Comparison of ENCODE assay signal across 8 cellular contexts in genomic region chr11:111601979-111602864, GRCh38. TPM values are rescaled to one million over a fixed set of nuclear protein-coding genes. Genes with fewer than 3 reads are reported as not detected.
A peak's percentile ranks its signal among the peaks of the same experiment; 100 is the strongest.
DNase-seq lines count a peak whose midpoint lies in the region; ATAC-seq and TF ChIP-seq lines count a peak whose summit lies in the region.

SIK2 (plus strand) TSS chr11:111602449; CDS start chr11:111602564, 115 bp downstream.

- WGBS in ectodermal cell, 2 experiments = 0 to 1% methylated on average over 100 of the region's 100 CpGs
- 0% methylated on average over 72 to 100 of the region's 100 CpGs for WGBS in lung, 2 donors

- H3K27ac ChIP-seq in CD8-positive, alpha-beta T cell (ENCODE audit: low read depth, low read length) = peak within 1 kb of the TSS; percentile 77
- H3K27ac ChIP-seq in ectodermal cell (ENCODE audit: insufficient read depth, low read depth, low read length, poor library complexity, severe bottlenecking) (peak within 1 kb of the TSS; percentile 38), lung (ENCODE audit: low read depth in 1 of 2, low read length in 1 of 2) (peak within 1 kb of the TSS; percentile 99)

- ATAC-seq in CD8-positive, alpha-beta T cell = peak; percentile 83
- ATAC-seq in GM19452 (IDR thresholded peaks at IDR 0.05; ENCODE audit: unreplicated experiment) (peak; percentile 90), HG03575 (IDR thresholded peaks at IDR 0.05; ENCODE audit: extremely low read depth, insufficient number of reproducible peaks, low FRiP score, unreplicated experiment) (peak; percentile 59), lung (ENCODE audit: insufficient read depth, low FRiP score) (peak; percentile 93)
- ATAC-seq in activated CD8-positive, alpha-beta T cell treated with anti-CD3 and anti-CD28 coated beads, Interleukin-2, amount 10 ng/mL, durations not matched to agents 7 days and 5 days = peak; percentile 92

- H3K36me3 Mint-ChIP-seq in CD8-positive, alpha-beta T cell = peaks cover 7% of the 10 kb centered on the region
- no peaks in the 10 kb centered on the region for H3K36me3 Mint-ChIP-seq in activated CD8-positive, alpha-beta T cell treated with anti-CD3 and anti-CD28 coated beads, Interleukin-2, amount 10 ng/mL, durations not matched to agents 7 days and 5 days (ENCODE audit: low read depth)

- POLR2A ChIA-PET in CD8-positive, alpha-beta T cell (lab: Charles Lee) = interaction anchor here (1.3 kb wide), 1 partner anchor 164 kb away, joined by 5 read pairs; the partner anchor contains the start of gene PPP2R1B
- POLR2A ChIA-PET in activated CD8-positive, alpha-beta T cell treated with anti-CD3 and anti-CD28 coated beads, Interleukin-2, amount 10 ng/mL, durations not matched to agents 7 days and 5 days (lab: Charles Lee) = interaction anchor here (0.6 to 0.9 kb wide), 5 partner anchors 147 to 269 kb away, joined by 3 to 5 read pairs (median 3); partner anchors contain the start of gene ALG9

- no peaks in the 10 kb centered on the region for H3K36me3 ChIP-seq in CD8-positive, alpha-beta T cell (ENCODE audit: insufficient read depth, low read length)
- H3K36me3 ChIP-seq in ectodermal cell (ENCODE audit: control insufficient read depth, insufficient read depth, low read length) (no peaks in the 10 kb centered on the region), lung (ENCODE audit: control insufficient read depth in 2 of 2, insufficient read depth in 2 of 2, low read length in 2 of 2) (no peaks in the 10 kb centered on the region)

- intact Hi-C loops in CD8-positive, alpha-beta T cell (cut with DNase I, micrococcal nuclease) = loop anchor here (1.0 to 5.0 kb wide), 13 partner anchors 164 to 1173 kb away; partner anchors contain the start of genes ALG9 (in 2 of the 2), CFAP68 (in 2 of the 2), FDXACB1 (in 2 of the 2) and PPP2R1B (in 2 of the 2)

- H3K4me1 Mint-ChIP-seq in CD8-positive, alpha-beta T cell (ENCODE audit: low read depth) = peaks cover 27% of the 10 kb centered on the region
- peaks cover 29% of the 10 kb centered on the region for H3K4me1 Mint-ChIP-seq in activated CD8-positive, alpha-beta T cell treated with anti-CD3 and anti-CD28 coated beads, Interleukin-2, amount 10 ng/mL, durations not matched to agents 7 days and 5 days (ENCODE audit: low read depth)

- H3K9me3 Mint-ChIP-seq in CD8-positive, alpha-beta T cell = no peaks in the 10 kb centered on the region
- no peaks in the 10 kb centered on the region for H3K9me3 Mint-ChIP-seq in activated CD8-positive, alpha-beta T cell treated with anti-CD3 and anti-CD28 coated beads, Interleukin-2, amount 10 ng/mL, durations not matched to agents 7 days and 5 days (ENCODE audit: insufficient read depth)

- H3K27me3 Mint-ChIP-seq in CD8-positive, alpha-beta T cell (ENCODE audit: low read depth) = no peaks in the 10 kb centered on the region
- peaks cover 4% of the 10 kb centered on the region for H3K27me3 Mint-ChIP-seq in activated CD8-positive, alpha-beta T cell treated with anti-CD3 and anti-CD28 coated beads, Interleukin-2, amount 10 ng/mL, durations not matched to agents 7 days and 5 days (ENCODE audit: low read depth)

- no peaks in the 10 kb centered on the region for H3K27me3 ChIP-seq in CD8-positive, alpha-beta T cell (ENCODE audit: insufficient read depth, low read length)
- peaks cover 17% of the 10 kb centered on the region for H3K27me3 ChIP-seq in ectodermal cell (ENCODE audit: control insufficient read depth, insufficient read depth, low read length, poor library complexity, severe bottlenecking)
- no peaks in the 10 kb centered on the region for H3K27me3 ChIP-seq in lung (ENCODE audit: control insufficient read depth, insufficient read depth)

- DNase-seq in CD8-positive, alpha-beta T cell = peak; percentile 78 to 92 (median 86)
- DNase-seq in NCI-H774 (lab: John Stamatoyannopoulos, UW) (peak; percentile 98), lung (ENCODE audit: low spot score) (peak; percentile 94)
- DNase-seq in activated CD8-positive, alpha-beta T cell treated with anti-CD3 and anti-CD28 coated beads, Interleukin-2, amount 10 ng/mL, durations not matched to agents 7 days and 5 days = peak; percentile 94
- peak; percentile 71 to 73 (median 72) for DNase-seq in stimulated activated CD4-positive, alpha-beta T cell treated with anti-CD3 and anti-CD28 coated beads, TNF-alpha, amount 100 ng/mL, for 4 hours (ENCODE audit: low read depth in 3 of 3)

- H3K4me3 ChIP-seq in CD8-positive, alpha-beta T cell (ENCODE audit: low read depth, low read length) = peak within 1 kb of the TSS; percentile 70
- peak within 1 kb of the TSS; percentile 85 for H3K4me3 ChIP-seq in ectodermal cell (ENCODE audit: insufficient read depth, low read depth, low read length)
- peak within 1 kb of the TSS; percentile 95 for H3K4me3 ChIP-seq in lung

- no peaks in the 10 kb centered on the region for H3K9me3 ChIP-seq in CD8-positive, alpha-beta T cell (ENCODE audit: low read length)
- H3K9me3 ChIP-seq in ectodermal cell (ENCODE audit: control insufficient read depth, low read length) (no peaks in the 10 kb centered on the region), lung (ENCODE audit: control insufficient read depth in 2 of 2, insufficient read depth in 1 of 2, low read length in 1 of 2) (no peaks in the 10 kb centered on the region)

- peaks cover 24% of the 10 kb centered on the region for H3K4me1 ChIP-seq in CD8-positive, alpha-beta T cell (ENCODE audit: insufficient read depth, low read length)
- H3K4me1 ChIP-seq in ectodermal cell (ENCODE audit: control insufficient read depth, insufficient read depth, low read length) = peaks cover 7% of the 10 kb centered on the region
- H3K4me1 ChIP-seq in lung (ENCODE audit: control insufficient read depth in 2 of 2, insufficient read depth in 2 of 2, low read length in 2 of 2) = peaks cover 0 to 3% of the 10 kb centered on the region in 2 donors

- TF ChIP-seq CTCF in CD8-positive, alpha-beta T cell (IDR thresholded peaks at IDR 0.05) = peak; percentile 57
- TF ChIP-seq CTCF in lung (IDR thresholded peaks at IDR 0.05; ENCODE audit: control extremely low read depth, extremely low read depth) = peak; percentile 86

- peak within 1 kb of the TSS; percentile 94 for H3K27ac Mint-ChIP-seq in CD8-positive, alpha-beta T cell
- peak within 1 kb of the TSS; percentile 89 for H3K27ac Mint-ChIP-seq in activated CD8-positive, alpha-beta T cell treated with anti-CD3 and anti-CD28 coated beads, Interleukin-2, amount 10 ng/mL, durations not matched to agents 7 days and 5 days

- H3K4me3 Mint-ChIP-seq in CD8-positive, alpha-beta T cell = peak within 1 kb of the TSS; percentile 94
- peak within 1 kb of the TSS; percentile 95 for H3K4me3 Mint-ChIP-seq in activated CD8-positive, alpha-beta T cell treated with anti-CD3 and anti-CD28 coated beads, Interleukin-2, amount 10 ng/mL, durations not matched to agents 7 days and 5 days

- CTCF ChIA-PET in CD8-positive, alpha-beta T cell (lab: Charles Lee) = interaction anchor here (1.0 to 2.7 kb wide), 5 partner anchors 9 to 175 kb away, joined by 3 to 19 read pairs (median 7); no protein-coding TSS in a partner anchor
- CTCF ChIA-PET in activated CD8-positive, alpha-beta T cell treated with anti-CD3 and anti-CD28 coated beads, Interleukin-2, amount 10 ng/mL, durations not matched to agents 7 days and 5 days (lab: Charles Lee) = interaction anchor here (0.7 to 2.7 kb wide), 20 partner anchors 8 to 232 kb away, joined by 3 to 47 read pairs (median 3); partner anchors contain the start of gene PPP2R1B

RNA-seq across cellular contexts. Expression of gene SIK2, which starts in this region (rescaled TPM):
- 1 to 10 TPM; 2.9 to 3.2 TPM for total RNA-seq in CD8-positive, alpha-beta T cell
- total RNA-seq in activated CD8-positive, alpha-beta T cell treated with anti-CD3 and anti-CD28 coated beads, Interleukin-2, amount 10 ng/mL, durations not matched to agents 7 days and 5 days = 10 to 100 TPM in 1 of 2 experiments, 1 to 10 TPM in 1; 8.9 to 10.2 TPM
- 17.3 TPM for polyA plus RNA-seq in ectodermal cell (2013, experiment 1 of 4)
- 21.1 TPM for polyA plus RNA-seq in ectodermal cell (2013, experiment 2 of 4)
- 13.5 TPM for polyA plus RNA-seq in ectodermal cell (2013, experiment 3 of 4)
- 14.5 TPM for polyA plus RNA-seq in ectodermal cell (2013, experiment 4 of 4)
- 10 to 100 TPM; 26.8 to 31.8 TPM for total RNA-seq in lung
- polyA plus RNA-seq in lung = 1 to 10 TPM; 7.2 to 7.8 TPM

Comparison
In these comparisons a context has a peak if more than half of its experiments do, and no peak if none do; other contexts are left out.
1. Peak in every context shown above with its lines: DNase-seq, ATAC-seq, H3K4me3 ChIP-seq and H3K27ac ChIP-seq.
2. H3K27ac ChIP-seq: peak in every context shown above with its lines; median percentile 99 in lung; 77 in CD8-positive, alpha-beta T cell; 38 in ectodermal cell.